Comparison of ENCODE assay signal across 19 cellular contexts in the genomic region with DNA sequence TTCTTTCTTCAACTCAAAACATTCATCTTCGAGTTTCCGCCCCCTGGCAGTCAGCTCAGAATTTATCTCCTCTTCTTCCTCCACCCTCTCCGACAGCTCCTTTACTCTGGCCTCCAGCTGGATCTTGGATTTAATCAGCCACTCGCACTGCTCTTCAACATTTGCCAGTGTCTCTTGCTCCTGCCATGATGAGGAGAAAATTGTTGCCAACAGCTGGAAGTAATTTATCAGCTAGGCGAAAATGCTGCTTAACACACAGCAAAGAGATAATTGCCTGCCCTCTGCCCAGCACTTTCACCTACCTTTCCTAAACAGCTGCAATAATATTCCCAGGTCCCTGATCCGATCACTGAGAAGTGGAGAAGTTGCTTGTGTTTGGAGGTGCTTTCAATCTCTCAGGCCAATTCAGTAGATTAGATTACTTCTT.
DNase-seq lines count a peak whose midpoint lies in the region; ATAC-seq and TF ChIP-seq lines count a peak whose summit lies in the region.
"Had no signal": no experiment of that assay in that cellular context is flagged by ENCODE, and none has a peak within 500 bp of the region (broad histone marks: within the 10 kb centered on the region; RNA-seq: fewer than 3 reads in every experiment).

No MANE protein-coding gene starts in this region.

- H3F3A ChIP-seq in GM23338 (replicated peaks; ENCODE audit: low read depth) (no peaks in the 10 kb centered on the region), neural progenitor cell (ENCODE audit: low read depth) (peaks cover 18% of the 10 kb centered on the region)

- H3K27ac Mint-ChIP-seq in GM23338 (no peak overlapping the region), endodermal cell (no peak overlapping the region), neural progenitor cell (peak overlapping the region; percentile 47)
- H3K27ac Mint-ChIP-seq: B cell had no signal

- H3K27ac ChIP-seq in GM23338 (ENCODE audit: low read depth) (no peak overlapping the region), endodermal cell (ENCODE audit: low read depth, low read length) (peak overlapping the region; percentile 40), neural progenitor cell (peak overlapping the region; percentile 84), brain microvascular endothelial cell (no peak overlapping the region)
- H3K27ac ChIP-seq: esophagus muscularis mucosa, parathyroid adenoma had no signal

- H3K9me3 Mint-ChIP-seq in GM23338 = peaks cover 5% of the 10 kb centered on the region; the same call in 2 of the 3 replicates
- peaks cover 5% of the 10 kb centered on the region for H3K9me3 Mint-ChIP-seq in endodermal cell
- H3K9me3 Mint-ChIP-seq in neural progenitor cell = peaks cover 10% of the 10 kb centered on the region

- H3K4me3 ChIP-seq in GM23338 = no peak overlapping the region
- no peak overlapping the region for H3K4me3 ChIP-seq in endodermal cell (ENCODE audit: low read length)
- no peak overlapping the region for H3K4me3 ChIP-seq in neural progenitor cell
- no peak overlapping the region for H3K4me3 ChIP-seq in brain microvascular endothelial cell (ENCODE audit: low read depth, low read length)
- H3K4me3 ChIP-seq: dorsolateral prefrontal cortex, esophagus muscularis mucosa, HAP-1, MG63, skin epidermis had no signal

- DNase-seq in GM23338 (ENCODE audit: low spot score) (peak; percentile 17), NCI-H82 treated with DMSO at 0.1 percent for 48 hours (lab: John Stamatoyannopoulos, UW; ENCODE audit: unreplicated experiment) (peak; percentile 93), endodermal cell (peak; percentile 46), neural progenitor cell (ENCODE audit: low spot score) (peak; percentile 64), G401 (ENCODE audit: low spot score) (no peak), ACHN (no peak), brain microvascular endothelial cell (no peak)
- DNase-seq: activated CD4-positive, CD25-positive, alpha-beta regulatory T cell treated with anti-CD3 and anti-CD28 coated beads, Interleukin-2, amount 50 U/mL, for 72 hours; activated CD8-positive, alpha-beta memory T cell treated with anti-CD3 and anti-CD28 coated beads, Interleukin-2, amount 50 U/mL, for 4 hours; activated naive CD4-positive, alpha-beta T cell treated with Interleukin-2 at 50 U/mL for 16 hours; dorsolateral prefrontal cortex; MG63; SHP77 treated with DMSO at 0.1 percent for 48 hours had no signal

- H3K27me3 Mint-ChIP-seq in GM23338 (ENCODE audit: insufficient read depth, low read depth, poor library complexity) (no peaks in the 10 kb centered on the region), endodermal cell (ENCODE audit: insufficient read depth) (no peaks in the 10 kb centered on the region), neural progenitor cell (ENCODE audit: insufficient read depth, low read depth) (peaks cover 6% of the 10 kb centered on the region)

- ATAC-seq in GM23338 (peak; percentile 42; the same call in 1 of the 3 replicates), HG02759 (IDR thresholded peaks at IDR 0.05; ENCODE audit: unreplicated experiment) (no peak)

- TF ChIP-seq CTCF in GM23338 (conservative IDR thresholded peaks at IDR 0.05; ENCODE audit: low read depth in 2 of 2) = no peak
- no peak for TF ChIP-seq CTCF in endodermal cell (conservative IDR thresholded peaks at IDR 0.05)
- no peak for TF ChIP-seq CTCF in neural progenitor cell (IDR thresholded peaks at IDR 0.05)
- no peak for TF ChIP-seq CTCF in brain microvascular endothelial cell (IDR thresholded peaks at IDR 0.05; ENCODE audit: low read depth, low read length, missing control alignments)

- H3K27me3 ChIP-seq in GM23338 (ENCODE audit: insufficient read depth) = no peaks in the 10 kb centered on the region
- H3K27me3 ChIP-seq in endodermal cell (ENCODE audit: control insufficient read depth, insufficient read depth, low read length, poor library complexity, severe bottlenecking) = no peaks in the 10 kb centered on the region
- no peaks in the 10 kb centered on the region for H3K27me3 ChIP-seq in neural progenitor cell
- H3K27me3 ChIP-seq in brain microvascular endothelial cell (replicated peaks) = no peaks in the 10 kb centered on the region
- H3K27me3 ChIP-seq: dorsolateral prefrontal cortex, esophagus muscularis mucosa, MG63 had no signal

- H3K36me3 Mint-ChIP-seq in GM23338 (ENCODE audit: low read depth) (peaks cover 2% of the 10 kb centered on the region; the same call in 2 of the 3 replicates), endodermal cell (ENCODE audit: low read depth) (no peaks in the 10 kb centered on the region), neural progenitor cell (no peaks in the 10 kb centered on the region)

- H2AFZ ChIP-seq in GM23338 (0 out of 2 replicates have a peak overlapping the region, but pooled peaks have one; percentile 6), neural progenitor cell (replicated peaks) (peak overlapping the region; percentile 67)
- H2AFZ ChIP-seq: parathyroid adenoma had no signal

- H3K9me3 ChIP-seq in endodermal cell (ENCODE audit: control insufficient read depth, low read length) (peaks cover 4% of the 10 kb centered on the region), neural progenitor cell (ENCODE audit: low read depth) (no peaks in the 10 kb centered on the region)
- H3K9me3 ChIP-seq: HAP-1, MG63 had no signal

- WGBS in endodermal cell (ENCODE audit: insufficient coverage in 1 of 2, insufficient read length in 1 of 2), 2 experiments = 79 to 80% methylated on average over 4 to 6 of the region's 6 CpGs

- H3K4me1 Mint-ChIP-seq in GM23338 (peaks cover 18% of the 10 kb centered on the region), endodermal cell (peaks cover 11% of the 10 kb centered on the region), neural progenitor cell (peaks cover 46% of the 10 kb centered on the region)
- H3K4me1 Mint-ChIP-seq: B cell had no signal

- H3K36me3 ChIP-seq in GM23338 (ENCODE audit: insufficient read depth) = no peaks in the 10 kb centered on the region
- no peaks in the 10 kb centered on the region for H3K36me3 ChIP-seq in endodermal cell (ENCODE audit: control insufficient read depth, insufficient read depth, low read length)
- no peaks in the 10 kb centered on the region for H3K36me3 ChIP-seq in neural progenitor cell
- H3K36me3 ChIP-seq in brain microvascular endothelial cell (replicated peaks) = no peaks in the 10 kb centered on the region
- H3K36me3 ChIP-seq: esophagus muscularis mucosa, HAP-1, MG63 had no signal

- in situ Hi-C loops in G401 (cut with HindIII; ENCODE audit: low sequenced_read_pairs) (no loop called here), ACHN (cut with HindIII; ENCODE audit: low pct_ligation_motif_present, low pct_unique_long_range_greater_than_20kb, low sequenced_read_pairs) (no loop called here), brain microvascular endothelial cell (cut with HindIII; ENCODE audit: low pct_ligation_motif_present, low sequenced_read_pairs) (no loop called here)

- H4K20me1 ChIP-seq in GM23338 (replicated peaks; ENCODE audit: insufficient read depth) (no peaks in the 10 kb centered on the region), neural progenitor cell (ENCODE audit: low read depth) (no peaks in the 10 kb centered on the region)

- no peak overlapping the region for H3K9ac ChIP-seq in endodermal cell (ENCODE audit: extremely low read depth, low read length, poor library complexity, severe bottlenecking)
- no peak overlapping the region for H3K9ac ChIP-seq in neural progenitor cell
- H3K9ac ChIP-seq: parathyroid adenoma had no signal

- H3K4me1 ChIP-seq in GM23338 (ENCODE audit: insufficient read depth) (no peaks in the 10 kb centered on the region), endodermal cell (ENCODE audit: control insufficient read depth, insufficient read depth, low read length) (no peaks in the 10 kb centered on the region), neural progenitor cell (peaks cover 46% of the 10 kb centered on the region)
- H3K4me1 ChIP-seq: HAP-1, parathyroid adenoma had no signal

- H3K79me2 ChIP-seq in GM23338 (replicated peaks; ENCODE audit: insufficient read depth) = no peaks in the 10 kb centered on the region
- no peaks in the 10 kb centered on the region for H3K79me2 ChIP-seq in neural progenitor cell (ENCODE audit: low read depth)
- H3K79me2 ChIP-seq: parathyroid adenoma had no signal

- no peaks in the 10 kb centered on the region for H3K9me2 ChIP-seq in GM23338 (ENCODE audit: insufficient read depth)

- H3K4me2 ChIP-seq in GM23338 (no peak overlapping the region), neural progenitor cell (peak overlapping the region; percentile 69)

- H3K4me3 Mint-ChIP-seq in GM23338 = no peak overlapping the region
- no peak overlapping the region for H3K4me3 Mint-ChIP-seq in endodermal cell
- H3K4me3 Mint-ChIP-seq in neural progenitor cell = peak overlapping the region; percentile 18
- H3K4me3 Mint-ChIP-seq: B cell had no signal

TF ChIP-seq in GM23338, 12 proteins besides CTCF, POLR2A, EP300 and RAD21 (continues in another document):
- no peak for TF ChIP-seq CREB1 (CRISPR knock-in tag; IDR thresholded peaks at IDR 0.05; ENCODE audit: low read depth)
- no peak for TF ChIP-seq JUNB (IDR thresholded peaks at IDR 0.05; ENCODE audit: unreplicated experiment)
- no peak for TF ChIP-seq ZNF331 (CRISPR knock-in tag; IDR thresholded peaks at IDR 0.05; ENCODE audit: low read depth)

Comparison
In these comparisons a context has a peak if more than half of its experiments do, and no peak if none do; other contexts are left out.
1. DNase-seq: peak in GM23338 (single experiment), NCI-H82 treated with DMSO at 0.1 percent for 48 hours (single experiment), endodermal cell (single experiment) and neural progenitor cell (single experiment); none in G401 (single experiment), ACHN (single experiment) and brain microvascular endothelial cell (single experiment).
2. H3K27ac ChIP-seq: peak in endodermal cell (single experiment) and neural progenitor cell (single experiment); none in GM23338 (single experiment) and brain microvascular endothelial cell (single experiment).